In genomic region chr1:27572019-27572678, GRCh38 we compare ENCODE assay signal across 9 cellular contexts. TPM values are rescaled to one million over a fixed set of nuclear protein-coding genes. Genes with fewer than 3 reads are reported as not detected.
DNase-seq lines count a peak whose midpoint lies in the region; ATAC-seq and TF ChIP-seq lines count a peak whose summit lies in the region.
"Had no signal": no experiment of that assay in that cellular context is flagged by ENCODE, and none has a peak within 500 bp of the region (broad histone marks: within the 10 kb centered on the region; RNA-seq: fewer than 3 reads in every experiment).

No MANE protein-coding gene starts in this region.

- H3K4me1 ChIP-seq in DND-41 (ENCODE audit: insufficient read depth, low read length) (peaks cover 3% of the 10 kb centered on the region; the same call in 1 of the 2 replicates), iPS-18a (ENCODE audit: control insufficient read depth, low read depth, low read length) (peaks cover 71% of the 10 kb centered on the region), gastrocnemius medialis (peaks cover 89% of the 10 kb centered on the region in 2 donors)

- intact Hi-C loops in gastrocnemius medialis (cut with DNase I; ENCODE audit: low total_unique reads), result loop anchor here (10.0 kb wide), 1 partner anchor 1337 kb away; the partner anchor contains the start of gene CEP85

- peaks cover 15% of the 10 kb centered on the region for H3K36me3 ChIP-seq in DND-41 (ENCODE audit: insufficient read depth, low read length)
- H3K36me3 ChIP-seq in iPS-18a (ENCODE audit: control insufficient read depth, low read depth, low read length), result no peaks in the 10 kb centered on the region
- no peaks in the 10 kb centered on the region for H3K36me3 ChIP-seq in gastrocnemius medialis

- H3K4me3 Mint-ChIP-seq in activated T-helper 17 cell treated with anti-CD3 and anti-CD28 coated beads, Interleukin-2, amount 50 U/mL, for 72 hours, result no peak overlapping the region
- no peak overlapping the region for H3K4me3 Mint-ChIP-seq in effector memory CD8-positive, alpha-beta T cell

- H3K4me1 Mint-ChIP-seq in activated T-helper 17 cell treated with anti-CD3 and anti-CD28 coated beads, Interleukin-2, amount 50 U/mL, for 72 hours, result peaks cover 19% of the 10 kb centered on the region
- peaks cover 28 to 37% of the 10 kb centered on the region in 2 donors for H3K4me1 Mint-ChIP-seq in effector memory CD8-positive, alpha-beta T cell (ENCODE audit: low read depth in 2 of 2)

- H3K27ac ChIP-seq in DND-41 (ENCODE audit: low read length) (peak overlapping the region; percentile 48), iPS-18a (ENCODE audit: low read length) (no peak overlapping the region), gastrocnemius medialis (peak overlapping the region; percentile 95 to 100 (median 98))

- H3K4me3 ChIP-seq in DND-41 (ENCODE audit: low read depth in 1 of 2, low read length in 2 of 2), result no peak overlapping the region
- H3K4me3 ChIP-seq in iPS-18a (ENCODE audit: low read length), result peak overlapping the region; percentile 44
- H3K4me3 ChIP-seq in gastrocnemius medialis, result peak overlapping the region; percentile 11 to 44 (median 40)

- no peaks in the 10 kb centered on the region for H3K36me3 Mint-ChIP-seq in activated T-helper 17 cell treated with anti-CD3 and anti-CD28 coated beads, Interleukin-2, amount 50 U/mL, for 72 hours (ENCODE audit: low read depth)
- peaks cover 8% of the 10 kb centered on the region for H3K36me3 Mint-ChIP-seq in effector memory CD8-positive, alpha-beta T cell (ENCODE audit: insufficient read depth)

- peaks cover 93% of the 10 kb centered on the region for H3K79me2 ChIP-seq in DND-41 (ENCODE audit: insufficient read depth, low read length)

- in situ Hi-C loops in gastrocnemius medialis (cut with MboI; ENCODE audit: low sequenced_read_pairs in 4 of 4), result no loop called here

- no peaks in the 10 kb centered on the region for H3K9me3 Mint-ChIP-seq in activated T-helper 17 cell treated with anti-CD3 and anti-CD28 coated beads, Interleukin-2, amount 50 U/mL, for 72 hours
- no peaks in the 10 kb centered on the region for H3K9me3 Mint-ChIP-seq in effector memory CD8-positive, alpha-beta T cell

- H3K9ac ChIP-seq in DND-41 (ENCODE audit: low read depth, low read length), result no peak overlapping the region
- peak overlapping the region; percentile 47 for H3K9ac ChIP-seq in iPS-18a (ENCODE audit: low read length)

- H3K4me2 ChIP-seq in DND-41 (ENCODE audit: insufficient read depth, low read length), result no peak overlapping the region

- peak; percentile 26 to 35 for TF ChIP-seq POLR2A in gastrocnemius medialis (IDR thresholded peaks at IDR 0.05)

- TF ChIP-seq CTCF in DND-41 (IDR thresholded peaks at IDR 0.05; ENCODE audit: borderline replicate concordance, extremely low read depth, low read length, poor library complexity, severe bottlenecking) (no peak), gastrocnemius medialis (IDR thresholded peaks at IDR 0.05 in 4 of 5, conservative IDR thresholded peaks at IDR 0.05 in 1 of 5) (no peak)

- H3K27ac Mint-ChIP-seq in activated T-helper 17 cell treated with anti-CD3 and anti-CD28 coated beads, Interleukin-2, amount 50 U/mL, for 72 hours, result peak overlapping the region; percentile 64
- peak overlapping the region in 1 of 2 donors; percentile 29 for H3K27ac Mint-ChIP-seq in effector memory CD8-positive, alpha-beta T cell

- no peak for DNase-seq in DND-41
- peak; percentile 72 to 87 for DNase-seq in gastrocnemius medialis
- DNase-seq in effector CD8-positive, alpha-beta T cell (lab: John Stamatoyannopoulos, UW), result no peak
- DNase-seq in effector memory CD8-positive, alpha-beta T cell, result no peak
- no peak for DNase-seq in nucleus accumbens (lab: John Stamatoyannopoulos, UW)
- no peak for DNase-seq in foreskin melanocyte
- DNase-seq: activated naive CD4-positive, alpha-beta T cell treated with Interleukin-2 at 50 U/mL for 16 hours had no signal

- peaks cover 89% of the 10 kb centered on the region for H4K20me1 ChIP-seq in DND-41 (ENCODE audit: insufficient read depth, low read length)

- H3K27me3 ChIP-seq in DND-41 (ENCODE audit: insufficient read depth, low read length, poor library complexity) (no peaks in the 10 kb centered on the region), iPS-18a (ENCODE audit: control insufficient read depth, insufficient read depth, low read length) (no peaks in the 10 kb centered on the region), gastrocnemius medialis (no peaks in the 10 kb centered on the region)

- ATAC-seq in DND-41 (ENCODE audit: insufficient read depth, low read depth) (no peak), gastrocnemius medialis (peak; percentile 34 to 43)
- no peak for ATAC-seq in activated T-helper 17 cell treated with anti-CD3 and anti-CD28 coated beads, Interleukin-2, amount 50 U/mL, for 72 hours (replicated peaks)
- ATAC-seq in effector memory CD8-positive, alpha-beta T cell (replicated peaks), result no peak

- peaks cover 3% of the 10 kb centered on the region for H3K27me3 Mint-ChIP-seq in activated T-helper 17 cell treated with anti-CD3 and anti-CD28 coated beads, Interleukin-2, amount 50 U/mL, for 72 hours
- no peaks in the 10 kb centered on the region for H3K27me3 Mint-ChIP-seq in effector memory CD8-positive, alpha-beta T cell

- H2AFZ ChIP-seq in DND-41 (ENCODE audit: low read depth, low read length), result no peak overlapping the region

- no peaks in the 10 kb centered on the region for H3K9me3 ChIP-seq in DND-41 (ENCODE audit: insufficient read depth, low read length, severe bottlenecking)
- no peaks in the 10 kb centered on the region for H3K9me3 ChIP-seq in iPS-18a (ENCODE audit: control insufficient read depth, low read depth, low read length)
- no peaks in the 10 kb centered on the region for H3K9me3 ChIP-seq in gastrocnemius medialis

RNA-seq across cellular contexts. Expression of gene AHDC1, which starts 31.8 kb away (rescaled TPM):
- total RNA-seq in activated T-helper 17 cell treated with anti-CD3 and anti-CD28 coated beads, Interleukin-2, amount 50 U/mL, for 72 hours, result 10 to 100 TPM; 13.3 to 22.3 TPM
- 10 to 100 TPM; 22.2 to 57.9 (median 35.2) TPM for total RNA-seq in gastrocnemius medialis

Comparison
In these comparisons a context has a peak if more than half of its experiments do, and no peak if none do; other contexts are left out.
1. ATAC-seq: peak in gastrocnemius medialis (2 of 2); none in DND-41 (single experiment), activated T-helper 17 cell treated with anti-CD3 and anti-CD28 coated beads, Interleukin-2, amount 50 U/mL, for 72 hours (single experiment) and effector memory CD8-positive, alpha-beta T cell (single experiment).
2. DNase-seq: peak in gastrocnemius medialis (2 of 2); none in DND-41 (single experiment), effector CD8-positive, alpha-beta T cell (single experiment), effector memory CD8-positive, alpha-beta T cell (0 of 3), nucleus accumbens (0 of 56) and foreskin melanocyte (single experiment).
3. H3K4me3 ChIP-seq: peak in iPS-18a (single experiment) and gastrocnemius medialis (4 of 4); none in DND-41 (0 of 2).